In the genomic region with DNA sequence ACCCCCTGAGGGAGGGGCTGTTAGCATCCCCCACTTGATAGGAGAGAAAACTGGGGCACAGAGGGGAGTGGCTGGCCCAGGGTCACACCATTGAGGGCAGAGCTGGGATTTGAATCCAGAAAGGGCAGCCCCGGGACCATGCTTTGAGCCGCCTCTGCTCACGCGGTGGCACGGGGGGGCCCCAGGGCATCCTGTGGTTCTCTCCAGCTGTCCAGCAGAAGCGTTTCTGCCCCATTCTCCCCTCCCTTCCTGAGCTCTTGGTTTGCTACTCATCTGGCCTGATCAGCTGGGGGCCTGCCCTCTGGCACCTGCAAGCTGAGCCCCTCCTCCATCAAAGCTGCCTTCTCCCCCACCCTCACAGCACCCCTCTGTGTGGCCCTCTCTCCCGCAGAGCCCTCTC, we compare ENCODE assay signal across 28 cellular contexts.
"Had no signal": no experiment of that assay in that cellular context is flagged by ENCODE, and none has a peak within 500 bp of the region (broad histone marks: within the 10 kb centered on the region; RNA-seq: fewer than 3 reads in every experiment).

No MANE protein-coding gene starts in this region.

- H3K36me3 ChIP-seq: left lung, lower lobe of right lung, neural progenitor cell, pancreas, prostate gland, stomach, thyroid gland, transverse colon, upper lobe of right lung had no signal

- DNase-seq: hypothalamus; immature natural killer cell; kidney; left lung; lower lobe of right lung; mammary epithelial cell; mesenchymal stem cell; naive thymus-derived CD8-positive, alpha-beta T cell; nephron progenitor cell; pancreas; posterior cingulate gyrus; retina; right cardiac atrium; stimulated activated CD4-positive, alpha-beta T cell treated with anti-CD3 and anti-CD28 coated beads, Interleukin-12 subunit alpha, Interleukin-12 subunit beta, amount 100 ng/mL, for 4 hours; stimulated activated CD4-positive, alpha-beta T cell treated with anti-CD3 and anti-CD28 coated beads, Interleukin-15, amount 100 ng/mL, for 24 hours; stimulated activated CD4-positive, alpha-beta T cell treated with anti-CD3 and anti-CD28 coated beads, Interleukin-2, amount 100 ng/mL, for 24 hours; stimulated activated CD4-positive, alpha-beta T cell treated with anti-CD3 and anti-CD28 coated beads, Interleukin-4, amount 100 ng/mL, for 1 hour; stimulated activated naive B cell treated with anti-CD40 and anti-IgM and Interleukin-4, amounts not matched to agents 10 μg/mL and 1 μg/mL and 100 μg/mL, for 72 hours; stimulated activated naive CD8-positive, alpha-beta T cell treated with anti-CD3 and anti-CD28 coated beads, Interleukin-15, Interleukin-2, amounts not matched to agents 100 U/mL and 50 U/mL, for 24 hours; stomach; testis; thyroid gland; transverse colon; upper lobe of right lung had no signal

- H3K4me2 ChIP-seq: neural progenitor cell had no signal

- H3K4me1 ChIP-seq: left lung, lower lobe of right lung, neural progenitor cell, pancreas, prostate gland, stomach, testis, thyroid gland, transverse colon, upper lobe of right lung had no signal

- H3K4me3 ChIP-seq: left lung, lower lobe of right lung, neural progenitor cell, pancreas, prostate gland, skin epidermis, stomach, testis, thyroid gland, transverse colon, upper lobe of right lung had no signal

- H3K9me3 ChIP-seq: left lung, lower lobe of right lung, pancreas, prostate gland, stomach, testis, thyroid gland, transverse colon, upper lobe of right lung had no signal

- H3K27ac ChIP-seq: left lung, lower lobe of right lung, neural progenitor cell, pancreas, prostate gland, skin epidermis, stomach, testis, thyroid gland, transverse colon, upper lobe of right lung had no signal

- H3K27me3 ChIP-seq: neural progenitor cell, pancreas, testis, thyroid gland had no signal

- H2AFZ ChIP-seq: neural progenitor cell had no signal

- ATAC-seq: left lung; lower lobe of right lung; naive thymus-derived CD8-positive, alpha-beta T cell; pancreas; right cardiac atrium; sciatic nerve; stimulated activated naive B cell treated with anti-CD40 and anti-IgM and Interleukin-4, amounts not matched to agents 10 μg/mL and 1 μg/mL and 100 μg/mL, for 72 hours; stimulated activated naive CD8-positive, alpha-beta T cell treated with anti-CD3 and anti-CD28 coated beads, Interleukin-15, Interleukin-2, amounts not matched to agents 100 U/mL and 50 U/mL, for 24 hours; upper lobe of right lung had no signal
